ENCODE assay signal across 22 cellular contexts in the genomic region with DNA sequence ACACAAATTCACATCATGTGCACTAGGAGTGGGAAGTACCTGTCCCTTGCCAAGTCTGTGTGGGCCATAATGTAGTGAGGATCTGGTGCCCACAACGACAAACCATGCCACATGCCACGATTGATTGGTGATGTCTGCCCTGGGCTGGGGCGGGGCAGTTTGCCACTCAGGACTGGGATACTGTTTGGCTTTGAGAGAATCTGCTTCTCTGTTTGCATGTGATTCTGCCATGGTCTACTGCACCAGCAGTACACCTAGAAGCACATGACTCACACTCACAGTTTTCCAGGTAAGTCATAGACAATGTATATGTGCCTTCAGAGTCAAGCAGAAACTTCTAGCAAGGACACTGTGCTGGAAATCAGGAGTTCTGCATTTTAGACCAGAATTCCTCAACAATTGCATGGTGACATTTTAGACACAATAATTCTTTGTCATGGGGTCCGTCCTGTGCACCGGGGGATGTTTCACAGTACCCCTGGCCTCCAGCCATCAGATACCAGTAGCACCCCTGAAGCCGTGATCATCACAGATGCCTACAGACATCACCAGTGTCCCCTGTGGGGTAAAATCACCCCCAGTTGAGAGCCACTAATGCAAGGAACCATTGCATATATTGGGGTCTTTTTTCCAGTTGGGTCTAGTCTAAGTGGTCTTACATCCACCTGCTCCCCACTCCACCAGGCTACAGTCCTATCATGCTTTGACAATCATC.
"Had no signal": no experiment of that assay in that cellular context is flagged by ENCODE, and none has a peak within 500 bp of the region (broad histone marks: within the 10 kb centered on the region; RNA-seq: fewer than 3 reads in every experiment).

No MANE protein-coding gene starts in this region.

- H3K4me1 Mint-ChIP-seq: central memory CD8-positive, alpha-beta T cell had no signal

- H3K9me3 Mint-ChIP-seq: central memory CD8-positive, alpha-beta T cell; nephron; stimulated activated naive CD8-positive, alpha-beta T cell treated with anti-CD3 and anti-CD28 coated beads, Interleukin-15, Interleukin-2, amounts not matched to agents 100 ng/mL and 50 ng/mL, for 24 hours; T-helper 2 cell treated with Interferon-gamma antibody and Interleukin-4, amounts not matched to agents 5 μg/mL and 100 μg/mL, for 36 hours had no signal

- H3K4me3 Mint-ChIP-seq: central memory CD8-positive, alpha-beta T cell; nephron; stimulated activated naive CD8-positive, alpha-beta T cell treated with anti-CD3 and anti-CD28 coated beads, Interleukin-15, Interleukin-2, amounts not matched to agents 100 ng/mL and 50 ng/mL, for 24 hours; T-helper 2 cell treated with Interferon-gamma antibody and Interleukin-4, amounts not matched to agents 5 μg/mL and 100 μg/mL, for 36 hours had no signal

- H3K36me3 ChIP-seq: brain microvascular endothelial cell, right lobe of liver, suprapubic skin had no signal

- H3K27me3 ChIP-seq: brain microvascular endothelial cell, right lobe of liver had no signal

- H3K27ac Mint-ChIP-seq: nephron; progenitor cell of endocrine pancreas; stimulated activated naive CD8-positive, alpha-beta T cell treated with anti-CD3 and anti-CD28 coated beads, Interleukin-15, Interleukin-2, amounts not matched to agents 100 ng/mL and 50 ng/mL, for 24 hours; T-helper 2 cell treated with Interferon-gamma antibody and Interleukin-4, amounts not matched to agents 5 μg/mL and 100 μg/mL, for 36 hours had no signal

- H3K4me1 ChIP-seq: right lobe of liver, suprapubic skin had no signal

- DNase-seq: activated CD4-positive, CD25-positive, alpha-beta regulatory T cell; activated naive CD4-positive, alpha-beta T cell; activated T-cell treated with anti-CD3 and anti-CD28 coated beads for 4 hours; anterior cingulate cortex; brain microvascular endothelial cell; cortex of kidney; effector CD4-positive, alpha-beta T cell; foreskin fibroblast; glutamatergic neuron; hypothalamus; occipital lobe; right lobe of liver; stimulated activated CD4-positive, alpha-beta T cell treated with anti-CD3 and anti-CD28 coated beads, Interleukin-4, amount 100 ng/mL, for 4 hours; stimulated activated CD8-positive, alpha-beta memory T cell treated with anti-CD3 and anti-CD28 coated beads, Interleukin-4, amount 100 ng/mL, for 48 hours; trophoblast cell had no signal

- H3K27ac ChIP-seq: brain microvascular endothelial cell, right lobe of liver, suprapubic skin had no signal

- H3K4me3 ChIP-seq: right lobe of liver, smooth muscle cell, suprapubic skin had no signal

- ATAC-seq: right lobe of liver had no signal

- H3K9me3 ChIP-seq: right lobe of liver, suprapubic skin had no signal
